25 cellular contexts compared by ENCODE assay signal in genomic region chr6:26220353-26220970, GRCh38.
A peak's percentile ranks its signal among the peaks of the same experiment; 100 is the strongest.
DNase-seq lines count a peak whose midpoint lies in the region; ATAC-seq and TF ChIP-seq lines count a peak whose summit lies in the region.
"Had no signal": no experiment of that assay in that cellular context is flagged by ENCODE, and none has a peak within 500 bp of the region (broad histone marks: within the 10 kb centered on the region; RNA-seq: fewer than 3 reads in every experiment).

No MANE protein-coding gene starts in this region.

- no peaks in the 10 kb centered on the region for H3K9me3 Mint-ChIP-seq in activated CD4-positive, alpha-beta T cell treated with anti-CD3 and anti-CD28 coated beads for 36 hours (ENCODE audit: low read depth)
- no peaks in the 10 kb centered on the region for H3K9me3 Mint-ChIP-seq in activated CD8-positive, alpha-beta T cell treated with anti-CD3 and anti-CD28 coated beads for 36 hours
- no peaks in the 10 kb centered on the region for H3K9me3 Mint-ChIP-seq in nephron
- H3K9me3 Mint-ChIP-seq: central memory CD8-positive, alpha-beta T cell; T-helper 2 cell treated with Interferon-gamma antibody and Interleukin-4, amounts not matched to agents 5 μg/mL and 100 μg/mL, for 36 hours had no signal

- H3K36me3 ChIP-seq in HEK293 (ENCODE audit: control insufficient read depth in 2 of 2, insufficient read depth in 1 of 2, low read length in 2 of 2): peaks cover 0 to 7% of the 10 kb centered on the region in 2 experiments; a peak in 1 of 3 replicates
- H3K36me3 ChIP-seq: esophagus squamous epithelium, ovary had no signal

- no peak overlapping the region for H3K27ac ChIP-seq in HEK293 (ENCODE audit: extremely low read depth, low read depth, low read length)
- H3K27ac ChIP-seq: C4-2B, esophagus squamous epithelium, HL-60, KMS-11, ovary had no signal

- peaks cover 7% of the 10 kb centered on the region for H3K4me1 Mint-ChIP-seq in activated CD4-positive, alpha-beta T cell treated with anti-CD3 and anti-CD28 coated beads for 36 hours
- H3K4me1 Mint-ChIP-seq in activated CD8-positive, alpha-beta T cell treated with anti-CD3 and anti-CD28 coated beads for 36 hours (ENCODE audit: low read depth): peaks cover 8% of the 10 kb centered on the region
- H3K4me1 Mint-ChIP-seq in nephron: peaks cover 7% of the 10 kb centered on the region

- no peak for TF ChIP-seq CTCF in HEK293 (tag by site-specific recombination; IDR thresholded peaks at IDR 0.05)
- no peak for TF ChIP-seq CTCF in activated CD8-positive, alpha-beta T cell treated with anti-CD3 and anti-CD28 coated beads for 36 hours (IDR thresholded peaks at IDR 0.05)
- no peak for TF ChIP-seq CTCF in nephron (IDR thresholded peaks at IDR 0.05; ENCODE audit: unreplicated experiment in 3 of 3)

- intact Hi-C loops in activated CD4-positive, alpha-beta T cell treated with anti-CD3 and anti-CD28 coated beads for 36 hours (cut with DNase I, micrococcal nuclease): no loop called here
- intact Hi-C loops in activated CD8-positive, alpha-beta T cell treated with anti-CD3 and anti-CD28 coated beads for 36 hours (cut with micrococcal nuclease): no loop called here

- H3K4me1 ChIP-seq in HEK293 (ENCODE audit: control insufficient read depth, insufficient read depth, low read length): no peaks in the 10 kb centered on the region

- no peak overlapping the region for H3K4me3 ChIP-seq in HEK293 (ENCODE audit: low read depth, low read length)
- H3K4me3 ChIP-seq: esophagus squamous epithelium, ovary had no signal

- no peaks in the 10 kb centered on the region for H3K36me3 Mint-ChIP-seq in activated CD4-positive, alpha-beta T cell treated with anti-CD3 and anti-CD28 coated beads for 36 hours (ENCODE audit: low read depth)
- H3K36me3 Mint-ChIP-seq in activated CD8-positive, alpha-beta T cell treated with anti-CD3 and anti-CD28 coated beads for 36 hours (ENCODE audit: low read depth): no peaks in the 10 kb centered on the region
- H3K36me3 Mint-ChIP-seq in nephron (ENCODE audit: low read depth): no peaks in the 10 kb centered on the region

- DNase-seq in activated CD4-positive, alpha-beta T cell treated with anti-CD3 and anti-CD28 coated beads for 36 hours: no peak
- DNase-seq in activated CD4-positive, alpha-beta T cell treated with anti-CD3 and anti-CD28 coated beads, Interleukin-2, amount 50 U/mL, for 1 hour: no peak
- no peak for DNase-seq in activated CD8-positive, alpha-beta T cell treated with anti-CD3 and anti-CD28 coated beads for 36 hours
- DNase-seq: activated CD4-positive, CD25-positive, alpha-beta regulatory T cell treated with anti-CD3 and anti-CD28 coated beads, Interleukin-2, amount 50 U/mL, for 72 hours; activated T-cell treated with anti-CD3 and anti-CD28 coated beads, Interleukin-2, amount 50 U/mL, for 1 hour; DMS53; esophagus squamous epithelium; GOT3; left ventricle myocardium superior; NCI-H1105 treated with DMSO at 0.1 percent for 48 hours; NCI-H526; ovary; stimulated activated naive CD8-positive, alpha-beta T cell treated with anti-CD3 and anti-CD28 coated beads, Interleukin-15, Interleukin-2, amounts not matched to agents 100 U/mL and 50 U/mL, for 24 hours; trophoblast cell had no signal

- no peaks in the 10 kb centered on the region for H3K27me3 Mint-ChIP-seq in activated CD4-positive, alpha-beta T cell treated with anti-CD3 and anti-CD28 coated beads for 36 hours
- no peaks in the 10 kb centered on the region for H3K27me3 Mint-ChIP-seq in activated CD8-positive, alpha-beta T cell treated with anti-CD3 and anti-CD28 coated beads for 36 hours
- no peaks in the 10 kb centered on the region for H3K27me3 Mint-ChIP-seq in nephron (ENCODE audit: low read depth)
- H3K27me3 Mint-ChIP-seq: central memory CD8-positive, alpha-beta T cell had no signal

- CTCF ChIA-PET in activated CD4-positive, alpha-beta T cell treated with anti-CD3 and anti-CD28 coated beads for 36 hours (lab: Charles Lee): interaction anchor here (0.7 to 1.2 kb wide), 3 partner anchors 12 to 53 kb away, joined by 3 to 4 read pairs (median 3); no protein-coding TSS in a partner anchor
- CTCF ChIA-PET in HEK293 (lab: Yijun Ruan, JAX): interaction anchor here (0.6 to 1.0 kb wide), 3 partner anchors 26 to 1464 kb away, joined by 3 to 5 read pairs (median 4); no protein-coding TSS in a partner anchor
- CTCF ChIA-PET in activated CD8-positive, alpha-beta T cell treated with anti-CD3 and anti-CD28 coated beads for 36 hours (lab: Charles Lee): interaction anchor here (1.1 kb wide), 1 partner anchor 62 kb away, joined by 3 read pairs; no protein-coding TSS in a partner anchor

- H3K9me3 ChIP-seq in HEK293 (ENCODE audit: control insufficient read depth, insufficient read depth, low read depth, low read length): no peaks in the 10 kb centered on the region
- H3K9me3 ChIP-seq: ovary had no signal

- POLR2A ChIA-PET in activated CD4-positive, alpha-beta T cell treated with anti-CD3 and anti-CD28 coated beads for 36 hours (lab: Charles Lee): interaction anchor here (0.7 to 1.2 kb wide), 3 partner anchors 14 to 1299 kb away, joined by 3 to 4 read pairs (median 3); no protein-coding TSS in a partner anchor
- POLR2A ChIA-PET in HEK293 (lab: Yijun Ruan, JAX): interaction anchor here (1.1 to 1.2 kb wide), 2 partner anchors 23 to 29 kb away, joined by 3 read pairs; a partner anchor contains a TSS
- POLR2A ChIA-PET in activated CD8-positive, alpha-beta T cell treated with anti-CD3 and anti-CD28 coated beads for 36 hours (lab: Charles Lee): interaction anchor here (1.1 to 27.2 kb wide), 8 partner anchors 11 to 61 kb away, joined by 3 to 883 read pairs (median 4); a partner anchor contains a TSS

- H3K27ac Mint-ChIP-seq in activated CD4-positive, alpha-beta T cell treated with anti-CD3 and anti-CD28 coated beads for 36 hours: peak overlapping the region; percentile 55
- H3K27ac Mint-ChIP-seq in activated CD8-positive, alpha-beta T cell treated with anti-CD3 and anti-CD28 coated beads for 36 hours: peak overlapping the region; percentile 39
- H3K27ac Mint-ChIP-seq in nephron: peak overlapping the region; percentile 52 to 76 (median 58)

- H3K4me3 Mint-ChIP-seq in activated CD4-positive, alpha-beta T cell treated with anti-CD3 and anti-CD28 coated beads for 36 hours: no peak overlapping the region
- no peak overlapping the region for H3K4me3 Mint-ChIP-seq in activated CD8-positive, alpha-beta T cell treated with anti-CD3 and anti-CD28 coated beads for 36 hours
- peak overlapping the region; percentile 57 to 65 (median 63) for H3K4me3 Mint-ChIP-seq in nephron
- H3K4me3 Mint-ChIP-seq: central memory CD8-positive, alpha-beta T cell had no signal

- ATAC-seq in activated CD4-positive, alpha-beta T cell treated with anti-CD3 and anti-CD28 coated beads for 36 hours: no peak
- no peak for ATAC-seq in activated CD8-positive, alpha-beta T cell treated with anti-CD3 and anti-CD28 coated beads for 36 hours
- ATAC-seq in GM19328 (IDR thresholded peaks at IDR 0.05; ENCODE audit: unreplicated experiment) (no peak), HG03457 (IDR thresholded peaks at IDR 0.05; ENCODE audit: unreplicated experiment) (no peak), HG02588 (IDR thresholded peaks at IDR 0.05; ENCODE audit: unreplicated experiment) (no peak)
- ATAC-seq: left ventricle myocardium superior; sciatic nerve; stimulated activated naive CD8-positive, alpha-beta T cell treated with anti-CD3 and anti-CD28 coated beads, Interleukin-15, Interleukin-2, amounts not matched to agents 100 U/mL and 50 U/mL, for 24 hours had no signal

TF ChIP-seq in HEK293, 187 proteins besides CTCF, POLR2A, EP300 and RAD21 (continues in another document):
- TF ChIP-seq INSM2 (tag by site-specific recombination; IDR thresholded peaks at IDR 0.05): no peak
- no peak for TF ChIP-seq HIC1 (tag by site-specific recombination; IDR thresholded peaks at IDR 0.05)
- no peak for TF ChIP-seq ZNF449 (tag by site-specific recombination; IDR thresholded peaks at IDR 0.05)

Comparison
In these comparisons a context has a peak if more than half of its experiments do, and no peak if none do; other contexts are left out.
1. H3K4me3 Mint-ChIP-seq: peak in nephron (3 of 3); none in activated CD4-positive, alpha-beta T cell treated with anti-CD3 and anti-CD28 coated beads for 36 hours (single experiment) and activated CD8-positive, alpha-beta T cell treated with anti-CD3 and anti-CD28 coated beads for 36 hours (single experiment).
2. Peak in every context shown above with its lines, with median percentiles within 50 percentile points of each other: H3K27ac Mint-ChIP-seq.